18 cellular contexts compared by ENCODE assay signal in the genomic region with DNA sequence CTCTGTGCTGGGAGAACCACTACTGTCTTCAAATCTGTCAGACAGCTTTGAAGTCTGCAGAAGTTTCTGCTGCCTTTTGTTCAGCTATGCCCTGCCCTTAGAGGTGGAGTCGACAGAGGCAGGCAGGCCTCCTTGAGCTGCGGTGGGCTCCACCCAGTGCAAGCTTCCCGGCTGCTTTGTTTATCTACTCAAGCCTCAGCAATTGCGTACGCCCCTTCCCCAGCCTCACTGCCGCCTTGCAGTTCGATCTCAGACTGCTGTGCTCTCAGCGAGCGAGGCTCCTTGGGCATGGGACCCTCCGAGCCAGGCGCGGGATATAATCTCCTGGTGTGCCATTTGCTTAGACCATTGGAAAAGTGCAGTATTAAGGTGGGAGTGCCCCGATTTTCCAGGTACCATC. TPM values are rescaled to one million over a fixed set of nuclear protein-coding genes. Genes with fewer than 3 reads are reported as not detected.
DNase-seq lines count a peak whose midpoint lies in the region; ATAC-seq and TF ChIP-seq lines count a peak whose summit lies in the region.
"Had no signal": no experiment of that assay in that cellular context is flagged by ENCODE, and none has a peak within 500 bp of the region (broad histone marks: within the 10 kb centered on the region; RNA-seq: fewer than 3 reads in every experiment).

No MANE protein-coding gene starts in this region.

- H3K4me3 Mint-ChIP-seq in CD4-positive, alpha-beta T cell, result no peak overlapping the region
- H3K4me3 Mint-ChIP-seq in chondrocyte (ENCODE audit: unreplicated experiment) (no peak overlapping the region), CD14-positive monocyte (no peak overlapping the region)
- H3K4me3 Mint-ChIP-seq: B cell; CD4-positive, CD25-positive, alpha-beta regulatory T cell; GM23338 had no signal

- no peaks in the 10 kb centered on the region for H3K27me3 Mint-ChIP-seq in CD4-positive, alpha-beta T cell
- H3K27me3 Mint-ChIP-seq in chondrocyte (ENCODE audit: low read depth) (no peaks in the 10 kb centered on the region), CD14-positive monocyte (ENCODE audit: low read depth in 3 of 3) (peaks cover 0 to 4% (median 0%) of the 10 kb centered on the region in 3 donors)
- H3K27me3 Mint-ChIP-seq: B cell had no signal

- no peaks in the 10 kb centered on the region for H3K9me3 ChIP-seq in CD4-positive, alpha-beta T cell (ENCODE audit: control insufficient read depth, low read length)
- no peaks in the 10 kb centered on the region for H3K9me3 ChIP-seq in KOPT-K1 (ENCODE audit: insufficient read depth, low read length, poor library complexity, severe bottlenecking)

- peak overlapping the region; percentile 32 for H3K27ac Mint-ChIP-seq in CD4-positive, alpha-beta T cell
- H3K27ac Mint-ChIP-seq in chondrocyte (ENCODE audit: unreplicated experiment) (no peak overlapping the region), CD14-positive monocyte (no peak overlapping the region)
- H3K27ac Mint-ChIP-seq: B cell, GM23338 had no signal

- ATAC-seq in CD4-positive, alpha-beta T cell (ENCODE audit: poor library complexity), result no peak
- ATAC-seq: GM23338 had no signal

- peaks cover 3% of the 10 kb centered on the region for H3K9me3 Mint-ChIP-seq in CD4-positive, alpha-beta T cell
- H3K9me3 Mint-ChIP-seq in chondrocyte (ENCODE audit: low read depth) (peaks cover 5% of the 10 kb centered on the region), CD14-positive monocyte (peaks cover 13 to 26% (median 18%) of the 10 kb centered on the region in 7 donors)
- H3K9me3 Mint-ChIP-seq: CD4-positive, CD25-positive, alpha-beta regulatory T cell had no signal

- DNase-seq in activated effector memory CD4-positive, alpha-beta T cell treated with anti-CD3 and anti-CD28 coated beads, Interleukin-2, amount 50 U/mL, for 16 hours, result peak; percentile 60
- DNase-seq in activated effector memory CD4-positive, alpha-beta T cell treated with Interleukin-2 at 50 U/mL for 16 hours, result no peak
- peak in 1 of 10 experiments; percentile 29 for DNase-seq in CD4-positive, alpha-beta T cell
- DNase-seq in chondrocyte (ENCODE audit: low spot score) (peak; percentile 69), RPMI8226 (no peak), CD14-positive monocyte (ENCODE audit: low spot score) (no peak)
- DNase-seq: DMS153, DMS79, GDM1, HCEC 1CT had no signal

- peaks cover 14% of the 10 kb centered on the region for H3K36me3 Mint-ChIP-seq in CD4-positive, alpha-beta T cell (ENCODE audit: low read depth)
- H3K36me3 Mint-ChIP-seq in chondrocyte (ENCODE audit: low read depth), result no peaks in the 10 kb centered on the region
- peaks cover 5 to 9% of the 10 kb centered on the region in 2 donors for H3K36me3 Mint-ChIP-seq in CD14-positive monocyte
- H3K36me3 Mint-ChIP-seq: CD4-positive, CD25-positive, alpha-beta regulatory T cell had no signal

- H3K27me3 ChIP-seq in CD4-positive, alpha-beta T cell (ENCODE audit: control insufficient read depth, insufficient read depth, low read length), result no peaks in the 10 kb centered on the region
- H3K27me3 ChIP-seq: BLaER1 treated with 17β-estradiol and CSF1 and Interleukin-3, amounts not matched to agents 10 nM and 100 nM had no signal

- POLR2A ChIA-PET in CD4-positive, alpha-beta T cell (lab: Charles Lee), result interaction anchor here (1.0 to 6.3 kb wide), 5 partner anchors 16 to 126 kb away, joined by 3 to 77 read pairs (median 8); partner anchors contain the start of gene CLEC2D

- CTCF ChIA-PET in CD4-positive, alpha-beta T cell (lab: Charles Lee), result interaction anchor here (1.2 to 4.1 kb wide), 4 partner anchors 67 to 118 kb away, joined by 3 to 30 read pairs (median 5); no protein-coding TSS in a partner anchor

- no peak overlapping the region for H3K27ac ChIP-seq in CD4-positive, alpha-beta T cell (ENCODE audit: low read depth, low read length)
- peak overlapping the region; percentile 34 for H3K27ac ChIP-seq in KOPT-K1 (ENCODE audit: low read depth, low read length, poor library complexity, severe bottlenecking)
- H3K27ac ChIP-seq: BLaER1 treated with 17β-estradiol and CSF1 and Interleukin-3, amounts not matched to agents 10 nM and 100 nM had no signal

- H3K4me1 Mint-ChIP-seq in CD4-positive, alpha-beta T cell (ENCODE audit: low read depth), result peaks cover 46% of the 10 kb centered on the region
- no peaks in the 10 kb centered on the region for H3K4me1 Mint-ChIP-seq in chondrocyte (ENCODE audit: low read depth)
- H3K4me1 Mint-ChIP-seq in CD14-positive monocyte, result peaks cover 28% of the 10 kb centered on the region
- H3K4me1 Mint-ChIP-seq: GM23338 had no signal

- intact Hi-C loops in CD4-positive, alpha-beta T cell (cut with DNase I, micrococcal nuclease), result loop anchor here in 1 of 2 experiments (2.0 to 5.0 kb wide), 4 partner anchors 115 to 305 kb away; no protein-coding TSS in a partner anchor
- intact Hi-C loops in CD14-positive monocyte (cut with micrococcal nuclease), result loop anchor here in 1 of 2 donors (10.0 kb wide), 1 partner anchor 72 kb away; no protein-coding TSS in a partner anchor

- TF ChIP-seq CTCF in CD4-positive, alpha-beta T cell (IDR thresholded peaks at IDR 0.05), result no peak
- TF ChIP-seq CTCF in chondrocyte (IDR thresholded peaks at IDR 0.05) (no peak), CD14-positive monocyte (IDR thresholded peaks at IDR 0.05) (no peak)

- no peaks in the 10 kb centered on the region for H3K36me3 ChIP-seq in KOPT-K1 (ENCODE audit: insufficient read depth, low read length)

RNA-seq across cellular contexts. Expression of gene KLRB1, which starts 25.1 kb away (rescaled TPM):
- total RNA-seq in CD4-positive, alpha-beta T cell, result 10 to 100 TPM; 54.8 to 56.2 TPM
- total RNA-seq in chondrocyte, result not detected in 3 replicates
- polyA plus RNA-seq in CD14-positive monocyte, result under 1 TPM; 0.28 to 0.29 TPM
- total RNA-seq: A172, B cell, Daoy, GM23338, HT-29 had no signal

RNA-seq across cellular contexts. Expression of gene CLEC2D, which starts 36.7 kb away (rescaled TPM):
- total RNA-seq in CD4-positive, alpha-beta T cell, result 100 to 1,000 TPM; 121 to 122 TPM
- total RNA-seq in chondrocyte, result 3.7 to 5.1 TPM (median 4.6 TPM) in 3 replicates
- 1 to 10 TPM; 2.5 to 3.9 TPM for polyA plus RNA-seq in CD14-positive monocyte

Comparison
In these comparisons a context has a peak if more than half of its experiments do, and no peak if none do; other contexts are left out.
1. DNase-seq: peak in activated effector memory CD4-positive, alpha-beta T cell treated with anti-CD3 and anti-CD28 coated beads, Interleukin-2, amount 50 U/mL, for 16 hours (single experiment) and chondrocyte (single experiment); none in activated effector memory CD4-positive, alpha-beta T cell treated with Interleukin-2 at 50 U/mL for 16 hours (single experiment), RPMI8226 (single experiment) and CD14-positive monocyte (single experiment).
2. RNA of gene KLRB1, which starts 25.1 kb away (total RNA-seq): 54.8 to 56.2 TPM in CD4-positive, alpha-beta T cell; not detected in chondrocyte; every median in the first group is over 10 times any median in the second.
3. RNA of gene CLEC2D, which starts 36.7 kb away (total RNA-seq): 121 to 122 TPM in CD4-positive, alpha-beta T cell; 3.7 to 5.1 TPM in chondrocyte; every median in the first group is over 10 times any median in the second.